ENCODE assay signal across 19 cellular contexts in the genomic region with DNA sequence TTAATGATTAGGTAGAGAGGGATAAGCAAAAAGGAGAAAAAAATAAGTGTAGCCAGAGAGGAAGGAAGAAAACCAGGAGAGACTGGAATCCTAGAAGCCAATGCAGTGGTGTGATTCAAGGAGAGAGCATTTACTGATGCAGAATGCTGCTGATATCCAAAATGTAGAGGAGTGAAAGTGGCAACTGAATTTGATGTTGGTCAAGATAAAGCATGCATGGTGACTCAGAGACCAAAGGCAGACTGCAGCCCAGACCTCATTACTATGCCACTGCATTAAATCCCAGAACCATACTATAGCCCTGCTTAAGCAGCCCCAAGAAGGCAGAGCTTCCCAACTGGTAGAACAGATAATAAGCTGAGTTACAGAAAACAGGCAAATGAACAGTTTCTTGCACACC. TPM values are rescaled to one million over a fixed set of nuclear protein-coding genes. Genes with fewer than 3 reads are reported as not detected.
"Had no signal": no experiment of that assay in that cellular context is flagged by ENCODE, and none has a peak within 500 bp of the region (broad histone marks: within the 10 kb centered on the region; RNA-seq: fewer than 3 reads in every experiment).

No MANE protein-coding gene starts in this region.

- H3K4me3 Mint-ChIP-seq: activated CD4-positive, alpha-beta memory T cell treated with anti-CD3 and anti-CD28 coated beads for 36 hours; activated CD4-positive, alpha-beta T cell treated with anti-CD3 and anti-CD28 coated beads for 36 hours; activated naive CD4-positive, alpha-beta T cell treated with anti-CD3 and anti-CD28 coated beads, Interleukin-2, amount 10 ng/mL, durations not matched to agents 7 days and 5 days; activated naive CD8-positive, alpha-beta T cell treated with anti-CD3 and anti-CD28 coated beads, Interleukin-2, amount 50 U/mL, for 24 hours; naive thymus-derived CD8-positive, alpha-beta T cell; stimulated activated naive CD8-positive, alpha-beta T cell treated with anti-CD3 and anti-CD28 coated beads, Interleukin-15, amount 100 ng/mL, for 72 hours had no signal

- H3K36me3 Mint-ChIP-seq: activated CD4-positive, alpha-beta memory T cell treated with anti-CD3 and anti-CD28 coated beads for 36 hours; activated naive CD4-positive, alpha-beta T cell treated with anti-CD3 and anti-CD28 coated beads, Interleukin-2, amount 10 ng/mL, durations not matched to agents 7 days and 5 days had no signal

- H3K27me3 ChIP-seq: ascending aorta, hepatocyte, pancreas, right lobe of liver had no signal

- H3K27ac Mint-ChIP-seq: activated CD4-positive, alpha-beta memory T cell treated with anti-CD3 and anti-CD28 coated beads for 36 hours; activated CD4-positive, alpha-beta T cell treated with anti-CD3 and anti-CD28 coated beads for 36 hours; activated naive CD4-positive, alpha-beta T cell treated with anti-CD3 and anti-CD28 coated beads, Interleukin-2, amount 10 ng/mL, durations not matched to agents 7 days and 5 days; activated naive CD8-positive, alpha-beta T cell treated with anti-CD3 and anti-CD28 coated beads, Interleukin-2, amount 50 U/mL, for 24 hours; activated T-helper 2 cell treated with anti-CD3 and anti-CD28 coated beads, Interferon-gamma antibody, Interleukin-2, Interleukin-4, amounts not matched to agents 10 μg/mL and 5 μg/mL and 100 μg/mL, durations not matched to agents 14 hours and 24 hours and 36 hours; naive thymus-derived CD8-positive, alpha-beta T cell had no signal

- H3K9me3 Mint-ChIP-seq: activated CD4-positive, alpha-beta memory T cell treated with anti-CD3 and anti-CD28 coated beads for 36 hours; activated naive CD4-positive, alpha-beta T cell treated with anti-CD3 and anti-CD28 coated beads, Interleukin-2, amount 10 ng/mL, durations not matched to agents 7 days and 5 days; activated naive CD8-positive, alpha-beta T cell treated with anti-CD3 and anti-CD28 coated beads, Interleukin-2, amount 50 U/mL, for 24 hours; activated T-helper 2 cell treated with anti-CD3 and anti-CD28 coated beads, Interferon-gamma antibody, Interleukin-2, Interleukin-4, amounts not matched to agents 10 μg/mL and 5 μg/mL and 100 μg/mL, durations not matched to agents 14 hours and 24 hours and 36 hours; naive thymus-derived CD8-positive, alpha-beta T cell; stimulated activated naive CD8-positive, alpha-beta T cell treated with anti-CD3 and anti-CD28 coated beads, Interleukin-15, amount 100 ng/mL, for 72 hours had no signal

- H3K4me3 ChIP-seq: ascending aorta, esophagus muscularis mucosa, hepatocyte, pancreas, right lobe of liver, smooth muscle cell had no signal

- H3K36me3 ChIP-seq: ascending aorta, esophagus muscularis mucosa, pancreas, right lobe of liver had no signal

- FAIRE-seq: pancreas had no signal

- DNase-seq: activated CD4-positive, alpha-beta memory T cell treated with anti-CD3 and anti-CD28 coated beads for 36 hours; activated CD4-positive, alpha-beta T cell treated with anti-CD3 and anti-CD28 coated beads for 36 hours; activated naive CD4-positive, alpha-beta T cell treated with anti-CD3 and anti-CD28 coated beads, Interleukin-2, amount 10 ng/mL, durations not matched to agents 7 days and 5 days; activated naive CD8-positive, alpha-beta T cell treated with anti-CD3 and anti-CD28 coated beads, Interleukin-2, amount 50 U/mL, for 24 hours; activated T-cell treated with anti-CD3 and anti-CD28 coated beads, Interleukin-2, amount 50 U/mL, for 1 hour; effector CD4-positive, alpha-beta T cell; left cardiac atrium; naive thymus-derived CD8-positive, alpha-beta T cell; pancreas; right lobe of liver; stimulated activated CD4-positive, alpha-beta T cell treated with anti-CD3 and anti-CD28 coated beads, Interleukin-4, amount 100 ng/mL, for 1 hour; stimulated activated naive CD8-positive, alpha-beta T cell treated with anti-CD3 and anti-CD28 coated beads, Interleukin-15, amount 100 ng/mL, for 72 hours; trophoblast cell had no signal

- H3K27me3 Mint-ChIP-seq: activated CD4-positive, alpha-beta memory T cell treated with anti-CD3 and anti-CD28 coated beads for 36 hours; activated CD4-positive, alpha-beta T cell treated with anti-CD3 and anti-CD28 coated beads for 36 hours; activated naive CD4-positive, alpha-beta T cell treated with anti-CD3 and anti-CD28 coated beads, Interleukin-2, amount 10 ng/mL, durations not matched to agents 7 days and 5 days; activated naive CD8-positive, alpha-beta T cell treated with anti-CD3 and anti-CD28 coated beads, Interleukin-2, amount 50 U/mL, for 24 hours; stimulated activated naive CD8-positive, alpha-beta T cell treated with anti-CD3 and anti-CD28 coated beads, Interleukin-15, amount 100 ng/mL, for 72 hours had no signal

- ATAC-seq: activated CD4-positive, alpha-beta T cell treated with anti-CD3 and anti-CD28 coated beads for 36 hours; activated naive CD8-positive, alpha-beta T cell treated with anti-CD3 and anti-CD28 coated beads, Interleukin-2, amount 50 U/mL, for 24 hours; naive thymus-derived CD8-positive, alpha-beta T cell; pancreas; stimulated activated naive CD8-positive, alpha-beta T cell treated with anti-CD3 and anti-CD28 coated beads, Interleukin-15, amount 100 ng/mL, for 72 hours had no signal

- H3K4me1 Mint-ChIP-seq: activated naive CD4-positive, alpha-beta T cell treated with anti-CD3 and anti-CD28 coated beads, Interleukin-2, amount 10 ng/mL, durations not matched to agents 7 days and 5 days had no signal

RNA-seq across cellular contexts. Expression of a gene that starts 15.8 kb away (rescaled TPM):
- total RNA-seq: ascending aorta, fibroblast of villous mesenchyme, smooth muscle cell had no signal
